In the genomic region with DNA sequence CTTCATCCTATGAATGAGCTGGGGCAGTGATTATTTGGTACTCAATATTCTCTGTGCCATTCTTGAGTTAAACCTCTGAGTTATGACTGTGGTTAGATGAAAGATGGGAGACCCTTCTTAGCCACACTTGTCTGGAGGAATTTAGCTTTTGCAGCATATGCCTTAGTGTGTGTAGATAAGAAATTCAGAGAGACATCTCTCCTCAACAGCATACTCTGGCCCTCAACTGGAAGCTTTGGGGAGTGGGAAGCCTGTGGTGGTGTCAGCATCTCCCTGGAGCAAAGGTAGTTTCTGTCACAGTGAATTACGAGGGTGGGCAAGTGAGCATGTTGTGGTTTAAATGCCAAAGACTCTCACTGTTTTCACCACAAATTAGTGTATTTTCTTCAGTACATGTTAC, we compare ENCODE assay signal across 38 cellular contexts. TPM values are rescaled to one million over a fixed set of nuclear protein-coding genes. Genes with fewer than 3 reads are reported as not detected.
"Had no signal": no experiment of that assay in that cellular context is flagged by ENCODE, and none has a peak within 500 bp of the region (broad histone marks: within the 10 kb centered on the region; RNA-seq: fewer than 3 reads in every experiment).

No MANE protein-coding gene starts in this region.

- H3K27me3 ChIP-seq: adrenal gland, ascending aorta, body of pancreas, brain microvascular endothelial cell, breast epithelium, cardiac muscle cell had no signal

- H3K4me3 ChIP-seq: adrenal gland, ascending aorta, body of pancreas, breast epithelium, cardiac muscle cell had no signal

- FAIRE-seq: astrocyte, bronchial epithelial cell had no signal

- H3K36me3 ChIP-seq: adrenal gland, ascending aorta, brain microvascular endothelial cell, breast epithelium, cardiac muscle cell had no signal

- DNase-seq: activated effector memory CD4-positive, alpha-beta T cell treated with anti-CD3 and anti-CD28 coated beads, Interleukin-2, amount 50 U/mL, for 16 hours; activated effector memory CD4-positive, alpha-beta T cell treated with Interleukin-2 at 50 U/mL for 16 hours; activated gamma-delta T cell; activated gamma-delta T cell treated with Interleukin-2 at 50 U/mL for 16 hours; activated naive CD4-positive, alpha-beta T cell; activated naive CD4-positive, alpha-beta T cell treated with anti-CD3 and anti-CD28 coated beads for 36 hours; activated naive CD4-positive, alpha-beta T cell treated with anti-CD3 and anti-CD28 coated beads, Interleukin-2, amount 10 ng/mL, durations not matched to agents 7 days and 5 days; activated naive CD4-positive, alpha-beta T cell treated with anti-CD3 and anti-CD28 coated beads, Interleukin-2, amount 50 U/mL, for 16 hours; activated naive CD4-positive, alpha-beta T cell treated with Interleukin-2 at 50 U/mL for 16 hours; activated naive CD8-positive, alpha-beta T cell treated with anti-CD3 and anti-CD28 coated beads for 36 hours; activated naive CD8-positive, alpha-beta T cell treated with anti-CD3 and anti-CD28 coated beads, Interleukin-2, amount 10 ng/mL, durations not matched to agents 7 days and 5 days; activated naive CD8-positive, alpha-beta T cell treated with anti-CD3 and anti-CD28 coated beads, Interleukin-2, amount 50 U/mL, for 24 hours; activated T-cell treated with anti-CD3 and anti-CD28 coated beads, Interleukin-2, amount 50 U/mL, for 1 hour; activated T-cell treated with anti-CD3 and anti-CD28 coated beads, Interleukin-2, amount 50 U/mL, for 24 hours; activated T-cell treated with anti-CD3 and anti-CD28 coated beads, Interleukin-2, amount 50 U/mL, for 4 hours; activated T-cell treated with anti-CD3 and anti-CD28 coated beads, Interleukin-2, amount 50 U/mL, for 48 hours; activated T-cell treated with anti-CD3 and anti-CD28 coated beads, Interleukin-2, amount 50 U/mL, for 72 hours; adrenal gland; amniotic stem cell; amygdala; anterior cingulate cortex; aorta; body of pancreas; brain microvascular endothelial cell; caudate nucleus; central memory CD4-positive, alpha-beta T cell; cerebellar nuclear complex had no signal

- H3K4me1 ChIP-seq: adrenal gland, ascending aorta, body of pancreas, breast epithelium had no signal

- H3K27ac ChIP-seq: adrenal gland, ascending aorta, body of pancreas, brain microvascular endothelial cell, breast epithelium, cardiac muscle cell had no signal

- H3K9me3 ChIP-seq: adrenal gland, ascending aorta, body of pancreas, breast epithelium had no signal

RNA-seq across cellular contexts. Expression of gene UGT2A3, which starts 58.7 kb away (rescaled TPM):
- total RNA-seq: activated naive CD4-positive, alpha-beta T cell treated with anti-CD3 and anti-CD28 coated beads for 36 hours; activated naive CD4-positive, alpha-beta T cell treated with anti-CD3 and anti-CD28 coated beads, Interleukin-2, amount 50 U/mL, for 72 hours; activated naive CD8-positive, alpha-beta T cell treated with anti-CD3 and anti-CD28 coated beads for 36 hours; activated naive CD8-positive, alpha-beta T cell treated with anti-CD3 and anti-CD28 coated beads, Interleukin-2, amount 10 ng/mL, durations not matched to agents 7 days and 5 days; activated T-cell treated with anti-CD3 and anti-CD28 coated beads, Interleukin-2, amount 50 U/mL, for 72 hours; activated T-helper 1 cell treated with anti-CD3 and anti-CD28 coated beads, Interleukin-12 subunit alpha, Interleukin-12 subunit beta, Interleukin-2, Interleukin-4 antibody, amounts not matched to agents 30 ng/mL and 10 ng/mL and 1 ng/mL, durations not matched to agents 14 hours and 24 hours and 36 hours; activated T-helper 17 cell treated with anti-CD3 and anti-CD28 coated beads, Interleukin-2, amount 50 U/mL, for 72 hours; activated T-helper 2 cell treated with anti-CD3 and anti-CD28 coated beads, Interferon-gamma antibody, Interleukin-2, Interleukin-4, amounts not matched to agents 10 μg/mL and 5 μg/mL and 100 μg/mL, durations not matched to agents 14 hours and 24 hours and 36 hours; aorta; ascending aorta; astrocyte; bronchial epithelial cell; cardiac muscle cell; cardiac septum; chondrocyte had no signal
- polyA plus RNA-seq: adrenal gland, cardiac muscle cell had no signal
